ENCODE assay signal across 8 cellular contexts in genomic region chr3:105527949-105528348, GRCh38.
DNase-seq lines count a peak whose midpoint lies in the region; ATAC-seq and TF ChIP-seq lines count a peak whose summit lies in the region.

No MANE protein-coding gene starts in this region.

- H3K36me3 ChIP-seq in hepatocyte (replicated peaks; ENCODE audit: insufficient read depth, low read depth), result no peaks in the 10 kb centered on the region

- DNase-seq in NCI-H510A (lab: John Stamatoyannopoulos, UW) (peak; percentile 66), left kidney (ENCODE audit: low read depth, low spot score) (peak; percentile 33), GM03348 (ENCODE audit: low spot score) (no peak), cerebellar cortex (ENCODE audit: low spot score) (no peak), hepatocyte (ENCODE audit: low spot score) (no peak), globus pallidus (ENCODE audit: low spot score) (no peak)

- H3K4me2 ChIP-seq in hepatocyte, result no peak overlapping the region

- no peaks in the 10 kb centered on the region for H3K9me2 ChIP-seq in hepatocyte (replicated peaks; ENCODE audit: insufficient read depth)

- no peaks in the 10 kb centered on the region for H3K79me2 ChIP-seq in hepatocyte

- WGBS in hepatocyte (ENCODE audit: low lambda C conversion rate, missing lambda C conversion rate), result 48% methylated on average over 3 of the region's 3 CpGs

- H3K27ac ChIP-seq in hepatocyte, result no peak overlapping the region

- ATAC-seq in GM18907 (IDR thresholded peaks at IDR 0.05; ENCODE audit: unreplicated experiment) (peak; percentile 75), HG02884 (IDR thresholded peaks at IDR 0.05; ENCODE audit: unreplicated experiment) (peak; percentile 91)

- TF ChIP-seq CTCF in hepatocyte (IDR thresholded peaks at IDR 0.05; ENCODE audit: poor library complexity), result no peak

- H4K20me1 ChIP-seq in hepatocyte (ENCODE audit: insufficient read depth, poor library complexity, severe bottlenecking), result no peaks in the 10 kb centered on the region

- no peaks in the 10 kb centered on the region for H3K4me1 ChIP-seq in hepatocyte (ENCODE audit: insufficient read depth)

- no peak overlapping the region for H3K4me3 ChIP-seq in hepatocyte

- H3K27me3 ChIP-seq in hepatocyte, result no peaks in the 10 kb centered on the region

- no peak overlapping the region for H2AFZ ChIP-seq in hepatocyte

- H3K9me3 ChIP-seq in hepatocyte (ENCODE audit: low read depth), result no peaks in the 10 kb centered on the region

Comparison
In these comparisons a context has a peak if more than half of its experiments do, and no peak if none do; other contexts are left out.
1. DNase-seq: peak in NCI-H510A (single experiment) and left kidney (single experiment); none in GM03348 (single experiment), cerebellar cortex (single experiment), hepatocyte (single experiment) and globus pallidus (single experiment).